In the genomic region with DNA sequence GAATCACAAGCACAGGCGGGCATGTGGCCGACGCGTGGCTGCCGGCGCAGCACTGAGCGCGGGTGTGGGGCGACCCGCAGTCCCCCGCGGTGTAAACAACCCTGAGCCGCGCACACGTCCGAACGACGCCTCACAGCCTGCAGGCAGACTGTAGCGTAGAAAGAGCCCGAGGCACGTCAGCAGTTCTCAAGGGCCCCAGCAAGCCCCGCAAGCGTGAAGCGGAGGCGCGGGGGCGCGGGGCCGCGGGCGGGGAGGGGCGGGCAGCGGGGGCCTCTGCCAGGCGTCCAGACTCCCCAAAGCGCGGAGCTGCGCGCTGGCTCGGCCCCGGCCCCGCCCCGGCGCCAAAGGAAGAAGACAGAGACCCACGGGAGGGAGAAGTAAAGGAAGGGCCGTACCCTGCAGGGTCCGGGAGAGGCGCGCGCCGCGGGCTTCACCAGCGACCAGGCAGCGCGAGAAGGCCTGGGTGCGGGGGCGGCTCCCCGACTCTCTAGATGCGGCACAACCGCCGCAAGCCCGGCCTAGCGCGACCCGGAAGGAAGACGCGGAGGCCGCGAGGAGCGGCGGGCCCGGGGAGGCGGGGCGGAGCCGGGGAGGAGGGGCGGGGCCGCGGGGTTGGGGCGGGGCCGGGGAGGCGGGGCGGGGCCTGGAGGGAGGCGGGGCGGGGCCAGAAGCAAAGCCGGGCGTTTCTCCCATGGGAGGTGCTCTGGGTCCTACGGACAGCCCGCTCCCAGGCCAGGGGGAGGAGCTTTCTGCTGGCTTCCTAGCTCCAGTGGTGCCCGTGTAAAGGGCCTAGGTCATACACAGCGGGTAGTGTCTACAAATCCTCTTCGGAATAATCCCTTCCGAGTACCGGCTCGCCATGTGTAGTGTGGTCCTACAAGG, we compare ENCODE assay signal across 8 cellular contexts. TPM values are rescaled to one million over a fixed set of nuclear protein-coding genes. Genes with fewer than 3 reads are reported as not detected.
DNase-seq lines count a peak whose midpoint lies in the region; ATAC-seq, FAIRE-seq and TF ChIP-seq lines count a peak whose summit lies in the region.

A gene (minus strand): TSS at position 536 of the 882 bp plus-strand sequence. CDS start 20,958 bp downstream, outside the sequence.

- peaks cover 30% of the 10 kb centered on the region for H3K27me3 Mint-ChIP-seq in T-helper 1 cell treated with Interleukin-12 subunit alpha and Interleukin-12 subunit beta and Interleukin-4 antibody, amounts not matched to agents 30 μg/mL and 1 μg/mL, for 36 hours (ENCODE audit: low read depth)

- H3K36me3 Mint-ChIP-seq in T-helper 1 cell treated with Interleukin-12 subunit alpha and Interleukin-12 subunit beta and Interleukin-4 antibody, amounts not matched to agents 30 μg/mL and 1 μg/mL, for 36 hours (ENCODE audit: low read depth), result peaks cover 7% of the 10 kb centered on the region

- H3K9me3 Mint-ChIP-seq in T-helper 1 cell treated with Interleukin-12 subunit alpha and Interleukin-12 subunit beta and Interleukin-4 antibody, amounts not matched to agents 30 μg/mL and 1 μg/mL, for 36 hours, result peaks cover 5% of the 10 kb centered on the region

- peak within 1 kb of the TSS; percentile 89 for H3K27ac Mint-ChIP-seq in T-helper 1 cell treated with Interleukin-12 subunit alpha and Interleukin-12 subunit beta and Interleukin-4 antibody, amounts not matched to agents 30 μg/mL and 1 μg/mL, for 36 hours

- TF ChIP-seq POLR2A in GM12892 (IDR thresholded peaks at IDR 0.05; ENCODE audit: low read depth, low read length) (peak; percentile 50), prostate gland (IDR thresholded peaks at IDR 0.05) (peak; percentile 72)

- peak; percentile 78 for FAIRE-seq in GM12892 (lab: Jason Lieb, UNC)

- WGBS in prostate gland, result 3% methylated on average over 55 of the region's 93 CpGs
- WGBS in urinary bladder, result 1% methylated on average over 92 of the region's 93 CpGs

- no peaks in the 10 kb centered on the region for H3K36me3 ChIP-seq in prostate gland
- no peaks in the 10 kb centered on the region for H3K36me3 ChIP-seq in urinary bladder (ENCODE audit: insufficient read depth)

- peaks cover 13% of the 10 kb centered on the region for H3K4me1 Mint-ChIP-seq in T-helper 1 cell treated with Interleukin-12 subunit alpha and Interleukin-12 subunit beta and Interleukin-4 antibody, amounts not matched to agents 30 μg/mL and 1 μg/mL, for 36 hours (ENCODE audit: low read depth)

- no peaks in the 10 kb centered on the region for H3K9me3 ChIP-seq in prostate gland

- H3K27ac ChIP-seq in prostate gland, result peak within 1 kb of the TSS; percentile 76 to 88
- H3K27ac ChIP-seq in urinary bladder (ENCODE audit: low read depth), result peak within 1 kb of the TSS; percentile 83

- no peaks in the 10 kb centered on the region for H3K4me1 ChIP-seq in prostate gland (replicated peaks)
- H3K4me1 ChIP-seq in urinary bladder (ENCODE audit: insufficient read depth), result no peaks in the 10 kb centered on the region

- DNase-seq in GM12892 (ENCODE audit: insufficient read length) (peak; percentile 60), NCI-H1105 (lab: John Stamatoyannopoulos, UW) (peak; percentile 79), amniotic epithelial cell (ENCODE audit: low read depth) (peak; percentile 79), left ventricle myocardium superior (peak; percentile 90), prostate gland (ENCODE audit: low spot score) (peak; percentile 68)

- ATAC-seq in HG02623 (IDR thresholded peaks at IDR 0.05; ENCODE audit: unreplicated experiment), result peak; percentile 80
- peak; percentile 97 for ATAC-seq in left ventricle myocardium superior

- no peak for TF ChIP-seq CTCF in prostate gland (IDR thresholded peaks at IDR 0.05)

- H3K27me3 ChIP-seq in prostate gland (replicated peaks; ENCODE audit: insufficient read depth), result no peaks in the 10 kb centered on the region

- H3K4me3 Mint-ChIP-seq in T-helper 1 cell treated with Interleukin-12 subunit alpha and Interleukin-12 subunit beta and Interleukin-4 antibody, amounts not matched to agents 30 μg/mL and 1 μg/mL, for 36 hours, result peak within 1 kb of the TSS; percentile 90

- intact Hi-C loops in left ventricle myocardium superior (cut with micrococcal nuclease), result no loop called here
- intact Hi-C loops in prostate gland (cut with DNase I), result no loop called here

- H3K4me3 ChIP-seq in prostate gland (peak within 1 kb of the TSS; percentile 78 to 83), urinary bladder (ENCODE audit: low read depth, low read length) (peak within 1 kb of the TSS; percentile 96)

RNA-seq across cellular contexts. Expression of the gene that starts here (rescaled TPM):
- polyA plus RNA-seq in GM12892 (2012; ENCODE audit: missing spikeins), result 7.6 TPM
- total RNA-seq in left ventricle myocardium superior, result 20.6 TPM
- 10 to 100 TPM; 21.6 to 27.1 TPM for total RNA-seq in prostate gland
- total RNA-seq in urinary bladder, result 39.4 TPM
- polyA plus RNA-seq in urinary bladder, result 7.0 TPM

Comparison
In these comparisons a context has a peak if more than half of its experiments do, and no peak if none do; other contexts are left out.
1. Peak in every context shown above with its lines: DNase-seq, ATAC-seq, H3K4me3 ChIP-seq and H3K27ac ChIP-seq.